Comparison of ENCODE assay signal across 8 cellular contexts in genomic region chr13:23966691-23967615, GRCh38.
DNase-seq lines count a peak whose midpoint lies in the region; ATAC-seq and TF ChIP-seq lines count a peak whose summit lies in the region.

No MANE protein-coding gene starts in this region.

- peak overlapping the region; percentile 74 to 93 (median 84) for H3K4me3 Mint-ChIP-seq in CD4-positive, alpha-beta memory T cell

- TF ChIP-seq CTCF in OCI-LY3 (IDR thresholded peaks at IDR 0.05; ENCODE audit: low read depth, low read length), result peak; percentile 10; the same call in 1 of the 2 replicates

- no peaks in the 10 kb centered on the region for H3K9me3 ChIP-seq in CD4-positive, alpha-beta memory T cell (ENCODE audit: control insufficient read depth in 1 of 2, low read length in 2 of 2)
- H3K9me3 ChIP-seq in OCI-LY3 (ENCODE audit: insufficient read depth, low read length), result no peaks in the 10 kb centered on the region

- H4K20me1 ChIP-seq in OCI-LY3 (ENCODE audit: insufficient read depth, low read length), result no peaks in the 10 kb centered on the region

- H3K4me1 Mint-ChIP-seq in CD4-positive, alpha-beta memory T cell, result peaks cover 10 to 28% (median 18%) of the 10 kb centered on the region in 4 donors

- DNase-seq in CD4-positive, alpha-beta memory T cell, result peak; percentile 49 to 63 (median 60)
- no peak for DNase-seq in SW 1271 (lab: John Stamatoyannopoulos, UW)
- no peak for DNase-seq in NOMO-1 treated with DMSO at 0.1 percent for 48 hours (lab: John Stamatoyannopoulos, UW; ENCODE audit: unreplicated experiment)

- ATAC-seq in GM21381 (IDR thresholded peaks at IDR 0.05; ENCODE audit: unreplicated experiment) (peak; percentile 41), GM19452 (IDR thresholded peaks at IDR 0.05; ENCODE audit: unreplicated experiment) (no peak), HG03520 (IDR thresholded peaks at IDR 0.05; ENCODE audit: unreplicated experiment) (no peak)

- no peaks in the 10 kb centered on the region for H3K36me3 Mint-ChIP-seq in CD4-positive, alpha-beta memory T cell

- H3K36me3 ChIP-seq in CD4-positive, alpha-beta memory T cell (ENCODE audit: insufficient read depth, low read length), result no peaks in the 10 kb centered on the region
- no peaks in the 10 kb centered on the region for H3K36me3 ChIP-seq in OCI-LY3 (replicated peaks; ENCODE audit: low read depth, low read length)

- peak overlapping the region; percentile 37 to 76 for H3K4me3 ChIP-seq in CD4-positive, alpha-beta memory T cell (ENCODE audit: low read length in 2 of 2)
- peak overlapping the region; percentile 57 for H3K4me3 ChIP-seq in OCI-LY3 (ENCODE audit: low read length)

- H3K27ac ChIP-seq in CD4-positive, alpha-beta memory T cell (ENCODE audit: low read depth, low read length), result peak overlapping the region; percentile 68
- H3K27ac ChIP-seq in OCI-LY3 (ENCODE audit: low read length), result peak overlapping the region; percentile 29; the same call in 1 of the 2 replicates
- H3K27ac ChIP-seq in layer of hippocampus (ENCODE audit: low read depth, low read length), result peak overlapping the region; percentile 78

- CTCF ChIA-PET in CD4-positive, alpha-beta memory T cell (lab: Charles Lee; ENCODE audit: partially characterized antibody), result interaction anchor here (0.8 to 1.5 kb wide), 4 partner anchors 9 to 43 kb away, joined by 3 to 6 read pairs (median 4); no protein-coding TSS in a partner anchor

- H3K27ac Mint-ChIP-seq in CD4-positive, alpha-beta memory T cell, result peak overlapping the region; percentile 80 to 97 (median 94)

- H3K27me3 ChIP-seq in CD4-positive, alpha-beta memory T cell (ENCODE audit: insufficient read depth, low read length), result no peaks in the 10 kb centered on the region
- H3K27me3 ChIP-seq in OCI-LY3 (ENCODE audit: low read depth, low read length) (no peaks in the 10 kb centered on the region), layer of hippocampus (ENCODE audit: control insufficient read depth, insufficient read depth, low read length) (no peaks in the 10 kb centered on the region)

- H3K27me3 Mint-ChIP-seq in CD4-positive, alpha-beta memory T cell, result no peaks in the 10 kb centered on the region

- no peaks in the 10 kb centered on the region for H3K79me2 ChIP-seq in OCI-LY3 (ENCODE audit: low read length)

- intact Hi-C loops in CD4-positive, alpha-beta memory T cell (cut with micrococcal nuclease), result loop anchor here (1.0 to 5.0 kb wide), 3 partner anchors 46 to 304 kb away; no protein-coding TSS in a partner anchor

- POLR2A ChIA-PET in CD4-positive, alpha-beta memory T cell (lab: Charles Lee; ENCODE audit: partially characterized antibody), result interaction anchor here (1.0 to 1.2 kb wide), 4 partner anchors 11 to 306 kb away, joined by 3 read pairs; no protein-coding TSS in a partner anchor

- peak overlapping the region; percentile 7; the same call in 1 of the 2 replicates for H3K9ac ChIP-seq in OCI-LY3 (ENCODE audit: low read length)

- H2AFZ ChIP-seq in OCI-LY3 (ENCODE audit: low read depth, low read length), result peak overlapping the region; percentile 93

- peaks cover 10% of the 10 kb centered on the region for H3K4me1 ChIP-seq in CD4-positive, alpha-beta memory T cell (ENCODE audit: insufficient read depth, low read length)
- H3K4me1 ChIP-seq in OCI-LY3 (ENCODE audit: low read length), result peaks cover 23% of the 10 kb centered on the region

- H3K4me2 ChIP-seq in OCI-LY3 (ENCODE audit: low read length), result peak overlapping the region; percentile 56

- H3K9me3 Mint-ChIP-seq in CD4-positive, alpha-beta memory T cell, result no peaks in the 10 kb centered on the region

Comparison
In these comparisons a context has a peak if more than half of its experiments do, and no peak if none do; other contexts are left out.
1. DNase-seq: peak in CD4-positive, alpha-beta memory T cell (5 of 5); none in SW 1271 (0 of 2) and NOMO-1 treated with DMSO at 0.1 percent for 48 hours (single experiment).
2. Peak in every context shown above with its lines, with median percentiles within 50 percentile points of each other: H3K27ac ChIP-seq.